Comparison of ENCODE assay signal across 1 cellular context in the genomic region with DNA sequence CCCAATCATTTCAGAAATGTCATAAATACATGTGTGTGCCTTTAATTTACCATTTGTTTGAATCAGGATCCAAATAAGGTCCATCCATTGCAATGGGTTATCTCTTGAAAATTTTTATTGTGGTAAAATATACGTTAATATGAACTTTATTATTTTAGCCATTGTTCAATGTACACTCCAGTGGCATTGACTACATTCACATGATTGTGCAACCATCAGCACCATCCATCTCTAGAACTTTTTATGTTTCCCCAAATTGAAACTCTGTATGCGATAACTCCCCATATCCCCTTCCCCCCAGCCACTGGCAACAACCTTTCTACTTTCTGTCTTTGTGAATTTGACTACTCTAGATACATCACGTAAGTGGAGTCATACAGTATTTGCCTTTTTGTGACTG.
TF ChIP-seq lines count a peak whose summit lies in the region.

No MANE protein-coding gene starts in this region.

TF ChIP-seq in HepG2, 621 proteins besides CTCF, POLR2A, EP300 and RAD21:
- TF ChIP-seq, protein P1, sequence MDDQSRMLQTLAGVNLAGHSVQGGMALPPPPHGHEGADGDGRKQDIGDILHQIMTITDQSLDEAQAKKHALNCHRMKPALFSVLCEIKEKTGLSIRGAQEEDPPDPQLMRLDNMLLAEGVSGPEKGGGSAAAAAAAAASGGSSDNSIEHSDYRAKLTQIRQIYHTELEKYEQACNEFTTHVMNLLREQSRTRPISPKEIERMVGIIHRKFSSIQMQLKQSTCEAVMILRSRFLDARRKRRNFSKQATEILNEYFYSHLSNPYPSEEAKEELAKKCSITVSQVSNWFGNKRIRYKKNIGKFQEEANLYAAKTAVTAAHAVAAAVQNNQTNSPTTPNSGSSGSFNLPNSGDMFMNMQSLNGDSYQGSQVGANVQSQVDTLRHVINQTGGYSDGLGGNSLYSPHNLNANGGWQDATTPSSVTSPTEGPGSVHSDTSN (CRISPR knock-in tag; IDR thresholded peaks at IDR 0.05; ENCODE audit: borderline replicate concordance), result no peak
- TF ChIP-seq, protein P2, sequence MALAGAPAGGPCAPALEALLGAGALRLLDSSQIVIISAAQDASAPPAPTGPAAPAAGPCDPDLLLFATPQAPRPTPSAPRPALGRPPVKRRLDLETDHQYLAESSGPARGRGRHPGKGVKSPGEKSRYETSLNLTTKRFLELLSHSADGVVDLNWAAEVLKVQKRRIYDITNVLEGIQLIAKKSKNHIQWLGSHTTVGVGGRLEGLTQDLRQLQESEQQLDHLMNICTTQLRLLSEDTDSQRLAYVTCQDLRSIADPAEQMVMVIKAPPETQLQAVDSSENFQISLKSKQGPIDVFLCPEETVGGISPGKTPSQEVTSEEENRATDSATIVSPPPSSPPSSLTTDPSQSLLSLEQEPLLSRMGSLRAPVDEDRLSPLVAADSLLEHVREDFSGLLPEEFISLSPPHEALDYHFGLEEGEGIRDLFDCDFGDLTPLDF (CRISPR knock-in tag; IDR thresholded peaks at IDR 0.05), result no peak
- no peak for TF ChIP-seq ZNF225 (CRISPR knock-in tag; IDR thresholded peaks at IDR 0.05)
- peak; percentile 33; the same call in 1 of the 2 replicates for TF ChIP-seq CEBPB (IDR thresholded peaks at IDR 0.05; ENCODE audit: borderline replicate concordance, low read depth, low read length)
- TF ChIP-seq ATAD3A (CRISPR knock-in tag; IDR thresholded peaks at IDR 0.05), result no peak
- TF ChIP-seq MLLT10 (CRISPR knock-in tag; IDR thresholded peaks at IDR 0.05), result no peak
